In the genomic region with DNA sequence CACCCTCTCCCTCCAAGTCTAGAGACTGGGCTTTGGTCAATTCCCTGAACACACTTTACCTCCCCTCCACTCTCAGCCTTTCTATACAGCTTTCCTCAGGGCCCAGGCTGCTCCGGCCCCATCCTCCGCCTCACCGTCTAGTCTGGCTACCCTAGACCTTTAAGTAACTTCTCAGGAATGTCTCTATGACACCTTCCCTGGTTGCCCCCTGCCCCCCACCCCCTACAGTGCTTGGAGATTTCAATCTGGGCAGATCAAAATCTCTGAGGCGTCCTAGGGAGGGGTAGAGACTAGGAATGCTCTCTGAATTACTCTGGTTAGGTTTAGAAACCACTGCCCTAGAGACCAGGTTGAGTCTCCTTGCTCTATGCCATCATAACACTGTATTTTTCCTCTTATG, we compare ENCODE assay signal across 25 cellular contexts. TPM values are rescaled to one million over a fixed set of nuclear protein-coding genes. Genes with fewer than 3 reads are reported as not detected.
DNase-seq lines count a peak whose midpoint lies in the region; ATAC-seq, FAIRE-seq and TF ChIP-seq lines count a peak whose summit lies in the region.
"Had no signal": no experiment of that assay in that cellular context is flagged by ENCODE, and none has a peak within 500 bp of the region (broad histone marks: within the 10 kb centered on the region; RNA-seq: fewer than 3 reads in every experiment).

No MANE protein-coding gene starts in this region.

- no peak for FAIRE-seq in kidney (lab: Jason Lieb, UNC)
- FAIRE-seq: islet of Langerhans, small intestine had no signal

- no peaks in the 10 kb centered on the region for H3K9me3 Mint-ChIP-seq in stimulated activated effector memory CD8-positive, alpha-beta T cell treated with anti-CD3 and anti-CD28 coated beads, Interleukin-12 subunit alpha, Interleukin-12 subunit beta, amount 100 ng/mL, for 72 hours
- H3K9me3 Mint-ChIP-seq: effector memory CD8-positive, alpha-beta T cell; natural killer cell treated with Interleukin-12 subunit alpha and Interleukin-12 subunit beta and Interleukin-15 and Interleukin-18, amount 100 ng/mL, for 72 hours had no signal

- no peak overlapping the region for H3K4me3 Mint-ChIP-seq in stimulated activated effector memory CD8-positive, alpha-beta T cell treated with anti-CD3 and anti-CD28 coated beads, Interleukin-12 subunit alpha, Interleukin-12 subunit beta, amount 100 ng/mL, for 72 hours
- H3K4me3 Mint-ChIP-seq: effector memory CD8-positive, alpha-beta T cell; natural killer cell treated with Interleukin-12 subunit alpha and Interleukin-12 subunit beta and Interleukin-15 and Interleukin-18, amount 100 ng/mL, for 72 hours had no signal

- no peak for ATAC-seq in Right ventricle myocardium superior (ENCODE audit: poor library complexity)
- peak; percentile 38; the same call in 2 of the 3 replicates for ATAC-seq in RWPE2 (ENCODE audit: low read depth)
- ATAC-seq in stimulated activated effector memory CD8-positive, alpha-beta T cell treated with anti-CD3 and anti-CD28 coated beads, Interleukin-12 subunit alpha, Interleukin-12 subunit beta, amount 100 ng/mL, for 72 hours: no peak
- ATAC-seq: effector memory CD8-positive, alpha-beta T cell; heart right ventricle; natural killer cell treated with Interleukin-12 subunit alpha and Interleukin-12 subunit beta and Interleukin-15 and Interleukin-18, amount 100 ng/mL, for 72 hours had no signal

- H3K4me3 ChIP-seq in cardiac muscle cell (no peak overlapping the region), RWPE2 (ENCODE audit: severe bottlenecking) (no peak overlapping the region), kidney (ENCODE audit: low read length in 2 of 2) (no peak overlapping the region)
- H3K4me3 ChIP-seq: heart right ventricle had no signal

- intact Hi-C loops in Right ventricle myocardium superior (cut with DNase I) (no loop called here), kidney (cut with DNase I) (no loop called here)

- TF ChIP-seq CTCF in cardiac muscle cell (IDR thresholded peaks at IDR 0.05; ENCODE audit: low read depth, low read length) (no peak), RWPE2 (IDR thresholded peaks at IDR 0.05; ENCODE audit: poor library complexity, severe bottlenecking) (no peak), kidney (IDR thresholded peaks at IDR 0.05; ENCODE audit: borderline replicate concordance, extremely low read depth, insufficient read depth) (no peak)

- H3K27ac Mint-ChIP-seq in stimulated activated effector memory CD8-positive, alpha-beta T cell treated with anti-CD3 and anti-CD28 coated beads, Interleukin-12 subunit alpha, Interleukin-12 subunit beta, amount 100 ng/mL, for 72 hours: no peak overlapping the region
- H3K27ac Mint-ChIP-seq: effector memory CD8-positive, alpha-beta T cell; natural killer cell treated with Interleukin-12 subunit alpha and Interleukin-12 subunit beta and Interleukin-15 and Interleukin-18, amount 100 ng/mL, for 72 hours had no signal

- no peak overlapping the region for H3K9ac ChIP-seq in kidney (ENCODE audit: low read length in 2 of 2)

- H3K36me3 ChIP-seq in cardiac muscle cell: peaks cover 3% of the 10 kb centered on the region
- peaks cover 16% of the 10 kb centered on the region for H3K36me3 ChIP-seq in RWPE2 (ENCODE audit: low read depth)
- peaks cover 3 to 6% of the 10 kb centered on the region in 2 donors for H3K36me3 ChIP-seq in kidney (ENCODE audit: control insufficient read depth in 1 of 2, insufficient read depth in 2 of 2, low read length in 2 of 2)

- peaks cover 60% of the 10 kb centered on the region for H3K4me1 Mint-ChIP-seq in stimulated activated effector memory CD8-positive, alpha-beta T cell treated with anti-CD3 and anti-CD28 coated beads, Interleukin-12 subunit alpha, Interleukin-12 subunit beta, amount 100 ng/mL, for 72 hours

- H3K27me3 ChIP-seq in cardiac muscle cell (no peaks in the 10 kb centered on the region), RWPE2 (ENCODE audit: insufficient read depth, poor library complexity, severe bottlenecking) (no peaks in the 10 kb centered on the region)
- H3K27me3 ChIP-seq: heart right ventricle had no signal

- peaks cover 37% of the 10 kb centered on the region for H3K4me1 ChIP-seq in cardiac muscle cell (ENCODE audit: low read depth)
- H3K4me1 ChIP-seq in RWPE2 (ENCODE audit: insufficient read depth, poor library complexity, severe bottlenecking): peaks cover 11% of the 10 kb centered on the region
- H3K4me1 ChIP-seq in kidney (ENCODE audit: control insufficient read depth in 1 of 2, insufficient read depth in 1 of 2, low read depth in 1 of 2, low read length in 2 of 2): peaks cover 14 to 18% of the 10 kb centered on the region in 2 donors

- H3K9me3 ChIP-seq in cardiac muscle cell (ENCODE audit: low read depth) (no peaks in the 10 kb centered on the region), RWPE2 (ENCODE audit: severe bottlenecking) (no peaks in the 10 kb centered on the region), kidney (ENCODE audit: control insufficient read depth in 1 of 2, low read length in 2 of 2) (no peaks in the 10 kb centered on the region)
- H3K9me3 ChIP-seq: heart right ventricle had no signal

- peaks cover 35% of the 10 kb centered on the region for H3K36me3 Mint-ChIP-seq in stimulated activated effector memory CD8-positive, alpha-beta T cell treated with anti-CD3 and anti-CD28 coated beads, Interleukin-12 subunit alpha, Interleukin-12 subunit beta, amount 100 ng/mL, for 72 hours

- DNase-seq in cardiac muscle cell (ENCODE audit: low read depth in 1 of 2, low spot score in 1 of 2): no peak
- no peak for DNase-seq in Right ventricle myocardium superior
- DNase-seq in RWPE2 (ENCODE audit: low spot score): no peak
- DNase-seq in iris pigment epithelial cell (ENCODE audit: low read depth): peak; percentile 25
- no peak for DNase-seq in SW 1271 (lab: John Stamatoyannopoulos, UW)
- no peak for DNase-seq in DMS 273 treated with DMSO at 0.1 percent for 48 hours (lab: John Stamatoyannopoulos, UW)
- DNase-seq in kidney: no peak
- DNase-seq in stimulated activated effector memory CD8-positive, alpha-beta T cell treated with anti-CD3 and anti-CD28 coated beads, Interleukin-12 subunit alpha, Interleukin-12 subunit beta, amount 100 ng/mL, for 72 hours (ENCODE audit: low spot score in 2 of 2): no peak
- DNase-seq: ACHN; activated CD4-positive, alpha-beta T cell treated with anti-CD3 and anti-CD28 coated beads for 48 hours; activated naive CD4-positive, alpha-beta T cell; anterior cingulate cortex; DMS53; effector memory CD8-positive, alpha-beta T cell; heart right ventricle; KG1; NCI-H1048; NCI-H2029 treated with DMSO at 0.1 percent for 48 hours; NCI-H446; small intestine; stimulated activated CD4-positive, alpha-beta T cell treated with anti-CD3 and anti-CD28 coated beads, Interleukin-4, amount 100 ng/mL, for 1 hour had no signal

- peak overlapping the region; percentile 86 for H3K27ac ChIP-seq in cardiac muscle cell
- no peak overlapping the region for H3K27ac ChIP-seq in RWPE2 (ENCODE audit: poor library complexity, severe bottlenecking)
- H3K27ac ChIP-seq in kidney (ENCODE audit: low read depth in 2 of 2, low read length in 2 of 2): no peak overlapping the region
- H3K27ac ChIP-seq: C4-2B, RWPE1 had no signal

RNA-seq across cellular contexts. Expression of gene UBE2J1, which starts 6.1 kb away (rescaled TPM):
- 17.9 and 19.8 TPM in 2 replicates for total RNA-seq in cardiac muscle cell
- 26.4 and 28.7 TPM in 2 replicates for polyA plus RNA-seq in cardiac muscle cell
- total RNA-seq in Right ventricle myocardium superior: 11.9 TPM
- 47.3 TPM for total RNA-seq in kidney
- 22.8 TPM for polyA plus RNA-seq in kidney (ENCODE audit: insufficient read depth, low read depth, low replicate concordance)

RNA-seq across cellular contexts. Expression of gene GABRR2, which starts 31.3 kb away (rescaled TPM):
- total RNA-seq in cardiac muscle cell: 0.39 and 0.83 TPM in 2 replicates
- 0.31 and 0.50 TPM in 2 replicates for polyA plus RNA-seq in cardiac muscle cell
- 0.54 TPM for total RNA-seq in Right ventricle myocardium superior
- total RNA-seq in kidney: 0.38 TPM
- polyA plus RNA-seq in kidney (ENCODE audit: insufficient read depth, low read depth, low replicate concordance): not detected
